In the genomic region with DNA sequence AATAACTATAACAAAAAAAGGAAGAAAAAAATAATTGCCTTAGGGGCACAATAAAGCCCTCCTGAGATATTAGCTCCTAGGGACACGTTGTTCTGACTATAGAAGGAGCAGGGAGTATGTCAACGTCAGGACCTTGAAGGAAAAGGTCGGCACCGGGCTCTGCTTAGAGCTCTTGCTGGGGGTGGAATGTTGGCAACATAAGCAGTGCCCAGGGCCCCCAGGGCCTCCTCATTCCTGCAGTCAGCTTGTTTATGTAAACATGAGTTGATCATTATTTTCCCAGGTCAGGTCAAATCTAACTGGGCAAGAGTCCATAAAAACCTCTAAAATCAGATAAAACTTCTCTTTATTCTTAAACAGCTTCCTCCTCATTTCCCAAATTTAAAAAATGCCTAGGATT, we compare ENCODE assay signal across 14 cellular contexts. TPM values are rescaled to one million over a fixed set of nuclear protein-coding genes. Genes with fewer than 3 reads are reported as not detected.
A peak's percentile ranks its signal among the peaks of the same experiment; 100 is the strongest.
DNase-seq lines count a peak whose midpoint lies in the region; ATAC-seq and TF ChIP-seq lines count a peak whose summit lies in the region.
"Had no signal": no experiment of that assay in that cellular context is flagged by ENCODE, and none has a peak within 500 bp of the region (broad histone marks: within the 10 kb centered on the region; RNA-seq: fewer than 3 reads in every experiment).

No MANE protein-coding gene starts in this region.

- no peak overlapping the region for H3K27ac ChIP-seq in naive thymus-derived CD4-positive, alpha-beta T cell (ENCODE audit: low read depth, low read length)
- H3K27ac ChIP-seq in foreskin keratinocyte: no peak overlapping the region
- H3K27ac ChIP-seq: SK-N-MC had no signal

- POLR2A ChIA-PET in naive thymus-derived CD4-positive, alpha-beta T cell (lab: Charles Lee): no interaction called here

- CTCF ChIA-PET in naive thymus-derived CD4-positive, alpha-beta T cell (lab: Charles Lee): interaction anchor here (0.8 to 1.2 kb wide), 2 partner anchors 11 to 14 kb away, joined by 3 to 6 read pairs; no protein-coding TSS in a partner anchor

- no peaks in the 10 kb centered on the region for H3K4me1 ChIP-seq in naive thymus-derived CD4-positive, alpha-beta T cell (ENCODE audit: control insufficient read depth in 2 of 2, insufficient read depth in 2 of 2, low read length in 2 of 2)
- H3K4me1 ChIP-seq in foreskin keratinocyte: peaks cover 4% of the 10 kb centered on the region

- TF ChIP-seq CTCF in foreskin keratinocyte (conservative IDR thresholded peaks at IDR 0.05): no peak
- no peak for TF ChIP-seq CTCF in CD14-positive monocyte (IDR thresholded peaks at IDR 0.05)

- ATAC-seq in naive thymus-derived CD4-positive, alpha-beta T cell: no peak
- ATAC-seq in foreskin keratinocyte (no peak), HG03139 (IDR thresholded peaks at IDR 0.05; ENCODE audit: unreplicated experiment) (no peak)

- H3K4me1 Mint-ChIP-seq in naive thymus-derived CD4-positive, alpha-beta T cell: peaks cover 9 to 41% (median 26%) of the 10 kb centered on the region in 7 donors
- peaks cover 2% of the 10 kb centered on the region for H3K4me1 Mint-ChIP-seq in CD14-positive monocyte

- peaks cover 5 to 40% (median 13%) of the 10 kb centered on the region in 3 experiments for H3K36me3 ChIP-seq in naive thymus-derived CD4-positive, alpha-beta T cell (ENCODE audit: control insufficient read depth in 2 of 3, insufficient read depth in 3 of 3, low read length in 3 of 3)

- no peak overlapping the region for H3K4me3 ChIP-seq in naive thymus-derived CD4-positive, alpha-beta T cell (ENCODE audit: low read length)
- H3K4me3 ChIP-seq: SK-N-MC had no signal

- DNase-seq in EH (ENCODE audit: low read depth) (peak; percentile 88), amniotic epithelial cell (ENCODE audit: low read depth) (peak; percentile 90), hepatic stellate cell (ENCODE audit: low spot score) (peak; percentile 22), renal cortical epithelial cell (ENCODE audit: low read depth) (peak; percentile 90), foreskin keratinocyte (no peak), CD14-positive monocyte (ENCODE audit: low spot score) (no peak)
- no peak for DNase-seq in naive thymus-derived CD4-positive, alpha-beta T cell
- DNase-seq: activated CD4-positive, alpha-beta T cell treated with anti-CD3 and anti-CD28 coated beads, Interleukin-2, amount 10 ng/mL, durations not matched to agents 7 days and 5 days; activated naive CD4-positive, alpha-beta T cell treated with anti-CD3 and anti-CD28 coated beads for 36 hours; hypothalamus; NCI-H1417 treated with DMSO at 0.1 percent for 48 hours; stimulated activated CD4-positive, alpha-beta T cell treated with anti-CD3 and anti-CD28 coated beads, Interleukin-15, amount 100 ng/mL, for 24 hours had no signal

- no peaks in the 10 kb centered on the region for H3K9me3 ChIP-seq in naive thymus-derived CD4-positive, alpha-beta T cell (ENCODE audit: control insufficient read depth in 2 of 3, low read length in 3 of 3)

- no peak overlapping the region for H3K4me3 Mint-ChIP-seq in naive thymus-derived CD4-positive, alpha-beta T cell
- H3K4me3 Mint-ChIP-seq in CD14-positive monocyte: no peak overlapping the region
- H3K4me3 Mint-ChIP-seq: activated CD4-positive, alpha-beta T cell treated with anti-CD3 and anti-CD28 coated beads, Interleukin-2, amount 10 ng/mL, durations not matched to agents 7 days and 5 days; activated naive CD4-positive, alpha-beta T cell treated with anti-CD3 and anti-CD28 coated beads for 36 hours had no signal

- no peaks in the 10 kb centered on the region for H3K27me3 Mint-ChIP-seq in naive thymus-derived CD4-positive, alpha-beta T cell
- peaks cover 0 to 2% (median 1%) of the 10 kb centered on the region in 3 donors for H3K27me3 Mint-ChIP-seq in CD14-positive monocyte (ENCODE audit: low read depth in 3 of 3)
- H3K27me3 Mint-ChIP-seq: activated CD4-positive, alpha-beta T cell treated with anti-CD3 and anti-CD28 coated beads, Interleukin-2, amount 10 ng/mL, durations not matched to agents 7 days and 5 days had no signal

- peaks cover 5 to 38% (median 13%) of the 10 kb centered on the region in 5 donors for H3K36me3 Mint-ChIP-seq in naive thymus-derived CD4-positive, alpha-beta T cell
- peaks cover 75 to 87% of the 10 kb centered on the region in 2 donors for H3K36me3 Mint-ChIP-seq in CD14-positive monocyte

- H3K27ac Mint-ChIP-seq in naive thymus-derived CD4-positive, alpha-beta T cell: no peak overlapping the region
- H3K27ac Mint-ChIP-seq in CD14-positive monocyte: peak overlapping the region in 1 of 7 donors; percentile 15
- H3K27ac Mint-ChIP-seq: activated naive CD4-positive, alpha-beta T cell treated with anti-CD3 and anti-CD28 coated beads for 36 hours had no signal

- no peaks in the 10 kb centered on the region for H3K9me3 Mint-ChIP-seq in naive thymus-derived CD4-positive, alpha-beta T cell
- H3K9me3 Mint-ChIP-seq in CD14-positive monocyte: no peaks in the 10 kb centered on the region
- H3K9me3 Mint-ChIP-seq: activated CD4-positive, alpha-beta T cell treated with anti-CD3 and anti-CD28 coated beads, Interleukin-2, amount 10 ng/mL, durations not matched to agents 7 days and 5 days; activated naive CD4-positive, alpha-beta T cell treated with anti-CD3 and anti-CD28 coated beads for 36 hours had no signal

- intact Hi-C loops in naive thymus-derived CD4-positive, alpha-beta T cell (cut with micrococcal nuclease): no loop called here
- intact Hi-C loops in CD14-positive monocyte (cut with micrococcal nuclease): no loop called here

- H3K27me3 ChIP-seq in naive thymus-derived CD4-positive, alpha-beta T cell (ENCODE audit: control insufficient read depth in 2 of 2, insufficient read depth in 2 of 2, low read length in 2 of 2): no peaks in the 10 kb centered on the region
- no peaks in the 10 kb centered on the region for H3K27me3 ChIP-seq in foreskin keratinocyte

RNA-seq across cellular contexts. Expression of a gene that starts 54.5 kb away (rescaled TPM):
- total RNA-seq in renal cortical epithelial cell: 289 and 415 TPM in 2 replicates
- total RNA-seq in naive thymus-derived CD4-positive, alpha-beta T cell: 10 to 100 TPM; 45.5 to 83.3 (median 62.0) TPM
- polyA plus RNA-seq in naive thymus-derived CD4-positive, alpha-beta T cell: 10 to 100 TPM; 35.7 to 37.2 TPM
- 68.3 and 69.7 TPM in 2 replicates for total RNA-seq in foreskin keratinocyte
- 32.1 and 35.2 TPM in 2 replicates for polyA plus RNA-seq in foreskin keratinocyte
- 10 to 100 TPM; 28.3 to 68.1 TPM for polyA plus RNA-seq in CD14-positive monocyte

Comparison
In these comparisons a context has a peak if more than half of its experiments do, and no peak if none do; other contexts are left out.
1. DNase-seq: peak in EH (single experiment), amniotic epithelial cell (single experiment), hepatic stellate cell (single experiment) and renal cortical epithelial cell (single experiment); none in naive thymus-derived CD4-positive, alpha-beta T cell (0 of 9), foreskin keratinocyte (0 of 2) and CD14-positive monocyte (single experiment).